9 cellular contexts compared by ENCODE assay signal in genomic region chr22:38869663-38870062, GRCh38. TPM values are rescaled to one million over a fixed set of nuclear protein-coding genes. Genes with fewer than 3 reads are reported as not detected.
DNase-seq lines count a peak whose midpoint lies in the region; ATAC-seq and TF ChIP-seq lines count a peak whose summit lies in the region.
"Had no signal": no experiment of that assay in that cellular context is flagged by ENCODE, and none has a peak within 500 bp of the region (broad histone marks: within the 10 kb centered on the region; RNA-seq: fewer than 3 reads in every experiment).

No MANE protein-coding gene starts in this region.

- peaks cover 51% of the 10 kb centered on the region for H3K36me3 ChIP-seq in A673 (ENCODE audit: insufficient read depth, low read length, poor library complexity, severe bottlenecking)

- H2BK120ac ChIP-seq in H9 (ENCODE audit: low read depth, low read length, poor library complexity, severe bottlenecking) = no peak overlapping the region

- no peak overlapping the region for H3K56ac ChIP-seq in H9 (ENCODE audit: insufficient read length, low read depth, low read length)

- no peak overlapping the region for H4K5ac ChIP-seq in H9 (ENCODE audit: insufficient read length, low read depth, low read length)

- H2AK5ac ChIP-seq in H9 (ENCODE audit: insufficient read length, low read length) = no peak overlapping the region

- no peak overlapping the region for H3K14ac ChIP-seq in H9 (ENCODE audit: insufficient read depth, low read length)

- no peak overlapping the region for H4K91ac ChIP-seq in H9 (ENCODE audit: insufficient read length, low read depth, low read length)

- peaks cover 15% of the 10 kb centered on the region for H3K23me2 ChIP-seq in H9 (ENCODE audit: insufficient read length, low read depth, low read length, poor library complexity, severe bottlenecking)

- peaks cover 33 to 39% of the 10 kb centered on the region in 2 experiments for H3K4me1 Mint-ChIP-seq in H9
- peaks cover 56% of the 10 kb centered on the region for H3K4me1 Mint-ChIP-seq in activated naive CD8-positive, alpha-beta T cell treated with anti-CD3 and anti-CD28 coated beads, Interleukin-2, amount 50 U/mL, for 24 hours
- H3K4me1 Mint-ChIP-seq in naive thymus-derived CD8-positive, alpha-beta T cell = peaks cover 26 to 55% (median 52%) of the 10 kb centered on the region in 4 donors

- TSS peak; percentile 31 for BruUV-seq in A673 (replicated peaks; lab: Mats Ljungman, UMichigan)

- no peak overlapping the region for H3K18ac ChIP-seq in H9 (ENCODE audit: insufficient read length, low read depth, low read length)

- peaks cover 10 to 36% (median 31%) of the 10 kb centered on the region in 3 experiments; a peak in 6 of 7 replicates for H3K36me3 Mint-ChIP-seq in H9 (ENCODE audit: insufficient read depth in 1 of 3, low read depth in 3 of 3)
- H3K36me3 Mint-ChIP-seq in activated naive CD8-positive, alpha-beta T cell treated with anti-CD3 and anti-CD28 coated beads, Interleukin-2, amount 50 U/mL, for 24 hours (ENCODE audit: low read depth) = peaks cover 34% of the 10 kb centered on the region
- H3K36me3 Mint-ChIP-seq in naive thymus-derived CD8-positive, alpha-beta T cell = peaks cover 0 to 21% (median 0%) of the 10 kb centered on the region in 3 donors

- H3K9me3 ChIP-seq in A673 (ENCODE audit: low read depth, low read length, poor library complexity, severe bottlenecking) (no peaks in the 10 kb centered on the region), H9 (ENCODE audit: control insufficient read depth, low read depth, low read length) (no peaks in the 10 kb centered on the region)
- H3K9me3 ChIP-seq: heart left ventricle had no signal

- H3K4ac ChIP-seq in H9 (ENCODE audit: low read depth, low read length) = no peak overlapping the region

- CTCF ChIA-PET in A673 (lab: Charles Lee) = interaction anchor here (0.5 to 3.6 kb wide), 10 partner anchors 12 to 134 kb away, joined by 3 to 24 read pairs (median 4); no protein-coding TSS in a partner anchor

- H3K27ac Mint-ChIP-seq in H9 = peak overlapping the region in 1 of 3 experiments; percentile 35; a peak in 1 of 7 replicates
- peak overlapping the region; percentile 79 for H3K27ac Mint-ChIP-seq in activated naive CD8-positive, alpha-beta T cell treated with anti-CD3 and anti-CD28 coated beads, Interleukin-2, amount 50 U/mL, for 24 hours
- peak overlapping the region in 6 of 10 donors; percentile 43 to 92 (median 89) for H3K27ac Mint-ChIP-seq in naive thymus-derived CD8-positive, alpha-beta T cell

- POLR2A ChIA-PET in A673 (lab: Charles Lee; ENCODE audit: low non-redundant PET) = no interaction called here
- POLR2A ChIA-PET in naive thymus-derived CD8-positive, alpha-beta T cell (lab: Charles Lee) = interaction anchor here (0.6 to 3.0 kb wide), 12 partner anchors 27 to 449 kb away, joined by 3 to 30 read pairs (median 4); partner anchors contain the start of genes CBX7, GTPBP1, RPL3 and TOMM22

- no peaks in the 10 kb centered on the region; the same call in 1 of the 2 replicates for H3K79me2 ChIP-seq in H9 (ENCODE audit: insufficient read depth, low read length)

- WGBS in H9 (ENCODE audit: extremely low coverage, insufficient read length, low lambda C conversion rate) = no CpG with 5 or more reads among the region's 3 CpGs

- H3K79me1 ChIP-seq in H9 (ENCODE audit: insufficient read depth, low read depth, low read length, poor library complexity, severe bottlenecking) = peaks cover 5% of the 10 kb centered on the region

- H2BK20ac ChIP-seq in H9 (ENCODE audit: low read depth, low read length, poor library complexity, severe bottlenecking) = no peak overlapping the region

- peak overlapping the region in 1 of 2 experiments; percentile 94; a peak in 2 of 5 replicates for H3K4me3 Mint-ChIP-seq in H9
- H3K4me3 Mint-ChIP-seq in activated naive CD8-positive, alpha-beta T cell treated with anti-CD3 and anti-CD28 coated beads, Interleukin-2, amount 50 U/mL, for 24 hours = peak overlapping the region; percentile 83
- H3K4me3 Mint-ChIP-seq in naive thymus-derived CD8-positive, alpha-beta T cell = peak overlapping the region in 2 of 10 donors; percentile 87 to 89

- no peak overlapping the region for H4K8ac ChIP-seq in H9 (replicated peaks; ENCODE audit: insufficient read length, low read depth, low read length)

- H3K27me3 ChIP-seq in A673 (replicated peaks; ENCODE audit: insufficient read depth, low read depth, low read length, poor library complexity) (no peaks in the 10 kb centered on the region), H9 (ENCODE audit: insufficient read depth, low read length) (no peaks in the 10 kb centered on the region)
- H3K27me3 ChIP-seq: heart left ventricle had no signal

- H3T11ph ChIP-seq in H9 (ENCODE audit: low read length) = no peak overlapping the region

- peak overlapping the region; percentile 62 for H3K27ac ChIP-seq in A673 (ENCODE audit: low read depth, low read length, poor library complexity, severe bottlenecking)
- no peak overlapping the region for H3K27ac ChIP-seq in H9 (ENCODE audit: insufficient read length, low read depth, low read length)

- no peak overlapping the region for H2BK15ac ChIP-seq in H9 (ENCODE audit: low read depth, low read length)

- no peak for DNase-seq in A673 (ENCODE audit: low spot score)
- peak; percentile 10 for DNase-seq in H9
- no peak for DNase-seq in activated naive CD8-positive, alpha-beta T cell treated with anti-CD3 and anti-CD28 coated beads, Interleukin-2, amount 50 U/mL, for 24 hours
- DNase-seq in naive thymus-derived CD8-positive, alpha-beta T cell = peak in 2 of 10 donors; percentile 3 to 8
- DNase-seq in NCI-H748 treated with DMSO at 0.1 percent for 48 hours (lab: John Stamatoyannopoulos, UW) = no peak
- DNase-seq in OCI-M1 (lab: John Stamatoyannopoulos, UW) = no peak
- no peak for DNase-seq in GDM1 (lab: John Stamatoyannopoulos, UW)
- no peak for DNase-seq in NOMO-1 treated with DMSO at 0.1 percent for 48 hours (lab: John Stamatoyannopoulos, UW; ENCODE audit: unreplicated experiment)

- H2BK12ac ChIP-seq in H9 (ENCODE audit: insufficient read length, low read depth, low read length) = no peak overlapping the region

- H3K4me3 ChIP-seq in A673 (ENCODE audit: low read depth, low read length, poor library complexity, severe bottlenecking) = no peak overlapping the region

- intact Hi-C loops in A673 (cut with micrococcal nuclease; ENCODE audit: unreplicated experiment) = loop anchor here (1.0 to 10.0 kb wide), 4 partner anchors 101 to 435 kb away; no protein-coding TSS in a partner anchor

- H4K20me1 ChIP-seq in H9 (ENCODE audit: control insufficient read depth, insufficient read depth, insufficient read length) = no peaks in the 10 kb centered on the region

- H3K4me1 ChIP-seq in A673 (ENCODE audit: insufficient read depth, low read length, poor library complexity, severe bottlenecking) (peaks cover 61% of the 10 kb centered on the region), H9 (ENCODE audit: insufficient read depth, low read length) (peaks cover 1% of the 10 kb centered on the region; the same call in 1 of the 2 replicates)

- no peak overlapping the region for H3K23ac ChIP-seq in H9 (ENCODE audit: insufficient read length, low read depth, low read length)

- no peak overlapping the region for H3K9ac ChIP-seq in H9 (ENCODE audit: extremely low read depth, insufficient read length, low read length)

- H3K4me2 ChIP-seq in H9 (ENCODE audit: insufficient read depth, insufficient read length, low read length) = no peak overlapping the region

- ATAC-seq in activated naive CD8-positive, alpha-beta T cell treated with anti-CD3 and anti-CD28 coated beads, Interleukin-2, amount 50 U/mL, for 24 hours = no peak
- ATAC-seq in naive thymus-derived CD8-positive, alpha-beta T cell = no peak

- peaks cover 8% of the 10 kb centered on the region for H3K27me3 Mint-ChIP-seq in H9 (ENCODE audit: low read depth)
- peaks cover 3% of the 10 kb centered on the region for H3K27me3 Mint-ChIP-seq in activated naive CD8-positive, alpha-beta T cell treated with anti-CD3 and anti-CD28 coated beads, Interleukin-2, amount 50 U/mL, for 24 hours
- H3K27me3 Mint-ChIP-seq in naive thymus-derived CD8-positive, alpha-beta T cell = peaks cover 0 to under 1% (median 0%) of the 10 kb centered on the region in 5 donors

- H2BK5ac ChIP-seq in H9 (ENCODE audit: insufficient read length, low read length) = no peak overlapping the region

- TF ChIP-seq CTCF in A673 (conservative IDR thresholded peaks at IDR 0.05; ENCODE audit: low read depth, low read length) (no peak), H9 (conservative IDR thresholded peaks at IDR 0.05) (no peak)

- no peaks in the 10 kb centered on the region; a peak in 1 of 5 replicates for H3K9me3 Mint-ChIP-seq in H9
- no peaks in the 10 kb centered on the region for H3K9me3 Mint-ChIP-seq in activated naive CD8-positive, alpha-beta T cell treated with anti-CD3 and anti-CD28 coated beads, Interleukin-2, amount 50 U/mL, for 24 hours
- H3K9me3 Mint-ChIP-seq in naive thymus-derived CD8-positive, alpha-beta T cell = no peaks in the 10 kb centered on the region

- no peak overlapping the region for H2AFZ ChIP-seq in H9 (ENCODE audit: low read length)

RNA-seq across cellular contexts. Expression of gene CBX6, which starts 2.4 kb away (rescaled TPM):
- total RNA-seq in A673 (2021) (111 and 119 TPM in 2 replicates), H9 (2021) (31.4 and 32.8 TPM in 2 replicates)
- total RNA-seq in naive thymus-derived CD8-positive, alpha-beta T cell = 10 to 100 TPM; 66.7 TPM
- polyA plus RNA-seq in naive thymus-derived CD8-positive, alpha-beta T cell = 1 to 10 TPM; 5.8 to 6.5 (median 6.4) TPM

RNA-seq across cellular contexts. Expression of gene NPTXR, which starts 25.8 kb away (rescaled TPM):
- total RNA-seq in A673 (2021) (116 and 129 TPM in 2 replicates), H9 (2021) (7.8 and 8.1 TPM in 2 replicates)
- total RNA-seq in naive thymus-derived CD8-positive, alpha-beta T cell = 10 to 100 TPM; 11.3 to 12.6 TPM
- 1 to 10 TPM in 1 of 3 donors, under 1 TPM in 2; 0.73 to 1.1 (median 0.87) TPM for polyA plus RNA-seq in naive thymus-derived CD8-positive, alpha-beta T cell
